21 cellular contexts compared by ENCODE assay signal in genomic region chr14:45298427-45299117, GRCh38.
"Had no signal": no experiment of that assay in that cellular context is flagged by ENCODE, and none has a peak within 500 bp of the region (broad histone marks: within the 10 kb centered on the region; RNA-seq: fewer than 3 reads in every experiment).

No MANE protein-coding gene starts in this region.

- H3K4me1 Mint-ChIP-seq: nephron had no signal

- H3K9me3 Mint-ChIP-seq: nephron; stimulated activated naive CD8-positive, alpha-beta T cell treated with anti-CD3 and anti-CD28 coated beads, Interleukin-15, Interleukin-2, amounts not matched to agents 100 ng/mL and 50 ng/mL, for 24 hours had no signal

- H3K9me3 ChIP-seq: prostate gland, thoracic aorta had no signal

- H3K4me1 ChIP-seq: prostate gland had no signal

- DNase-seq: activated CD8-positive, alpha-beta memory T cell treated with anti-CD3 and anti-CD28 coated beads, Interleukin-2, amount 50 U/mL, for 48 hours; activated CD8-positive, alpha-beta T cell treated with anti-CD3 and anti-CD28 coated beads, Interleukin-2, amount 10 ng/mL, durations not matched to agents 7 days and 5 days; activated effector memory CD4-positive, alpha-beta T cell treated with Interleukin-2 at 50 U/mL for 16 hours; activated naive CD4-positive, alpha-beta T cell treated with anti-CD3 and anti-CD28 coated beads, Interleukin-2, amount 50 U/mL, for 16 hours; foreskin fibroblast; glutamatergic neuron; kidney glomerular epithelial cell; nucleus accumbens; right cardiac atrium; small intestine; stimulated activated CD4-positive, alpha-beta T cell treated with anti-CD3 and anti-CD28 coated beads, Interleukin-4, amount 100 ng/mL, for 4 hours; stimulated activated CD8-positive, alpha-beta memory T cell treated with anti-CD3 and anti-CD28 coated beads, Interleukin-4, amount 100 ng/mL, for 48 hours; T1000 had no signal

- H3K27ac Mint-ChIP-seq: activated CD8-positive, alpha-beta T cell treated with anti-CD3 and anti-CD28 coated beads, Interleukin-2, amount 10 ng/mL, durations not matched to agents 7 days and 5 days; nephron; stimulated activated naive CD8-positive, alpha-beta T cell treated with anti-CD3 and anti-CD28 coated beads, Interleukin-15, Interleukin-2, amounts not matched to agents 100 ng/mL and 50 ng/mL, for 24 hours had no signal

- H3K36me3 ChIP-seq: cardiac muscle cell, prostate gland, thoracic aorta had no signal

- H3K27ac ChIP-seq: cardiac muscle cell, prostate gland, SK-N-MC, thoracic aorta had no signal

- H3K27me3 Mint-ChIP-seq: stimulated activated naive CD8-positive, alpha-beta T cell treated with anti-CD3 and anti-CD28 coated beads, Interleukin-15, Interleukin-2, amounts not matched to agents 100 ng/mL and 50 ng/mL, for 24 hours had no signal

- H3K4me3 ChIP-seq: cardiac muscle cell, prostate gland, SK-N-MC, thoracic aorta had no signal

- H3K27me3 ChIP-seq: cardiac muscle cell had no signal

- ATAC-seq: activated CD4-positive, CD25-positive, alpha-beta regulatory T cell treated with anti-CD3 and anti-CD28 coated beads, Interleukin-2, amount 50 U/mL, for 24 hours; activated CD8-positive, alpha-beta T cell treated with anti-CD3 and anti-CD28 coated beads, Interleukin-2, amount 10 ng/mL, durations not matched to agents 7 days and 5 days; esophagus mucosa; right cardiac atrium had no signal

- H3K4me3 Mint-ChIP-seq: activated CD8-positive, alpha-beta T cell treated with anti-CD3 and anti-CD28 coated beads, Interleukin-2, amount 10 ng/mL, durations not matched to agents 7 days and 5 days; nephron; stimulated activated naive CD8-positive, alpha-beta T cell treated with anti-CD3 and anti-CD28 coated beads, Interleukin-15, Interleukin-2, amounts not matched to agents 100 ng/mL and 50 ng/mL, for 24 hours had no signal
